38 cellular contexts compared by ENCODE assay signal in the genomic region with DNA sequence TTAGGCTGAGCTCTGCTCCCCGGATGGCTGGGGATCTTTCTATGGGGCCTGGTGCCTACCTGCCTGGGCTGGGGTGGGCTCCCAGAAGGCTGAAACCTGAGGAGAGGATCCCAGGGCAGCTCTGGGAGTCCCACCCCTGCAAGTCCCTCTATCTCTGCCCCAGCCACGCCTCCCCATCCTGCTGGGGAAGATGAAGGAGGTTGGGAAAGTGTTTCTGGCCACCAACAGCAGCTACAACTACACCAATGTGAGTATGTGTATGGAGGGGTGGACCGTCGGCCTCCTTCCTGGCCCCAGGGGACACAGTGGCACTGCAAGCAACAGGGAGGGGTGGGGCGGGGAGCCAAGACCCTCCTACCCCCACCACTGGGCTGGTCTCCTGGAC. TPM values are rescaled to one million over a fixed set of nuclear protein-coding genes. Genes with fewer than 3 reads are reported as not detected.
"Had no signal": no experiment of that assay in that cellular context is flagged by ENCODE, and none has a peak within 500 bp of the region (broad histone marks: within the 10 kb centered on the region; RNA-seq: fewer than 3 reads in every experiment).

No MANE protein-coding gene starts in this region.

- H3K27ac ChIP-seq: ascending aorta, brain microvascular endothelial cell, breast epithelium, WERI-Rb-1 had no signal

- H3K4me1 ChIP-seq: ascending aorta, breast epithelium had no signal

- H3K9me3 Mint-ChIP-seq: activated CD4-positive, alpha-beta memory T cell treated with anti-CD3 and anti-CD28 coated beads, Interleukin-2, amount 10 ng/mL, durations not matched to agents 7 days and 5 days; activated CD4-positive, alpha-beta T cell treated with anti-CD3 and anti-CD28 coated beads, Interleukin-2, amount 10 ng/mL, durations not matched to agents 7 days and 5 days; activated naive CD4-positive, alpha-beta T cell treated with anti-CD3 and anti-CD28 coated beads, Interleukin-2, amount 10 ng/mL, durations not matched to agents 7 days and 5 days; activated naive CD4-positive, alpha-beta T cell treated with anti-CD3 and anti-CD28 coated beads, Interleukin-2, amount 50 U/mL, for 24 hours; activated naive CD8-positive, alpha-beta T cell treated with anti-CD3 and anti-CD28 coated beads, Interleukin-2, amount 10 ng/mL, durations not matched to agents 7 days and 5 days; activated naive CD8-positive, alpha-beta T cell treated with anti-CD3 and anti-CD28 coated beads, Interleukin-2, amount 50 U/mL, for 24 hours; activated T-cell treated with anti-CD3 and anti-CD28 coated beads, Interleukin-2, amount 50 U/mL, for 24 hours; activated T-helper 2 cell treated with anti-CD3 and anti-CD28 coated beads, Interferon-gamma antibody, Interleukin-2, Interleukin-4, amounts not matched to agents 10 μg/mL and 5 μg/mL and 100 μg/mL, durations not matched to agents 14 hours and 24 hours and 36 hours; T-helper 1 cell treated with Interleukin-12 subunit alpha and Interleukin-12 subunit beta and Interleukin-4 antibody, amounts not matched to agents 30 μg/mL and 1 μg/mL, for 36 hours; T-helper 2 cell treated with Interferon-gamma antibody and Interleukin-4, amounts not matched to agents 5 μg/mL and 100 μg/mL, for 36 hours; WTC11 had no signal

- H3K9me3 ChIP-seq: ascending aorta, breast epithelium had no signal

- H3K36me3 ChIP-seq: ascending aorta, brain microvascular endothelial cell, breast epithelium, WERI-Rb-1 had no signal

- H3K27me3 ChIP-seq: ascending aorta, brain microvascular endothelial cell, breast epithelium had no signal

- H3K27me3 Mint-ChIP-seq: activated CD4-positive, alpha-beta T cell treated with anti-CD3 and anti-CD28 coated beads for 36 hours had no signal

- H3K4me1 Mint-ChIP-seq: activated naive CD4-positive, alpha-beta T cell treated with anti-CD3 and anti-CD28 coated beads, Interleukin-2, amount 50 U/mL, for 24 hours had no signal

- H3K4me3 Mint-ChIP-seq: activated CD4-positive, alpha-beta memory T cell treated with anti-CD3 and anti-CD28 coated beads, Interleukin-2, amount 10 ng/mL, durations not matched to agents 7 days and 5 days; activated CD4-positive, alpha-beta T cell treated with anti-CD3 and anti-CD28 coated beads for 36 hours; activated CD4-positive, alpha-beta T cell treated with anti-CD3 and anti-CD28 coated beads, Interleukin-2, amount 10 ng/mL, durations not matched to agents 7 days and 5 days; activated CD8-positive, alpha-beta memory T cell treated with anti-CD3 and anti-CD28 coated beads, Interleukin-2, amount 10 ng/mL, durations not matched to agents 7 days and 5 days; activated CD8-positive, alpha-beta T cell treated with anti-CD3 and anti-CD28 coated beads, Interleukin-2, amount 10 ng/mL, durations not matched to agents 7 days and 5 days; activated naive CD4-positive, alpha-beta T cell treated with anti-CD3 and anti-CD28 coated beads, Interleukin-2, amount 10 ng/mL, durations not matched to agents 7 days and 5 days; activated naive CD4-positive, alpha-beta T cell treated with anti-CD3 and anti-CD28 coated beads, Interleukin-2, amount 50 U/mL, for 24 hours; activated naive CD8-positive, alpha-beta T cell; activated naive CD8-positive, alpha-beta T cell treated with anti-CD3 and anti-CD28 coated beads, Interleukin-2, amount 10 ng/mL, durations not matched to agents 7 days and 5 days; activated naive CD8-positive, alpha-beta T cell treated with anti-CD3 and anti-CD28 coated beads, Interleukin-2, amount 50 U/mL, for 24 hours; activated T-cell treated with anti-CD3 and anti-CD28 coated beads, Interleukin-2, amount 50 U/mL, for 24 hours; T-helper 1 cell treated with Interleukin-12 subunit alpha and Interleukin-12 subunit beta and Interleukin-4 antibody, amounts not matched to agents 30 μg/mL and 1 μg/mL, for 36 hours; T-helper 2 cell treated with Interferon-gamma antibody and Interleukin-4, amounts not matched to agents 5 μg/mL and 100 μg/mL, for 36 hours; WTC11 had no signal

- DNase-seq: activated CD4-positive, alpha-beta memory T cell treated with anti-CD3 and anti-CD28 coated beads, Interleukin-2, amount 10 ng/mL, durations not matched to agents 7 days and 5 days; activated CD4-positive, alpha-beta T cell treated with anti-CD3 and anti-CD28 coated beads for 1 hour; activated CD4-positive, alpha-beta T cell treated with anti-CD3 and anti-CD28 coated beads for 36 hours; activated CD4-positive, alpha-beta T cell treated with anti-CD3 and anti-CD28 coated beads for 48 hours; activated CD4-positive, alpha-beta T cell treated with anti-CD3 and anti-CD28 coated beads, Interleukin-2, amount 10 ng/mL, durations not matched to agents 7 days and 5 days; activated CD4-positive, alpha-beta T cell treated with anti-CD3 and anti-CD28 coated beads, Interleukin-2, amount 50 U/mL, for 48 hours; activated CD4-positive, CD25-positive, alpha-beta regulatory T cell; activated CD8-positive, alpha-beta memory T cell treated with anti-CD3 and anti-CD28 coated beads for 24 hours; activated CD8-positive, alpha-beta memory T cell treated with anti-CD3 and anti-CD28 coated beads, Interleukin-2, amount 10 ng/mL, durations not matched to agents 7 days and 5 days; activated CD8-positive, alpha-beta memory T cell treated with anti-CD3 and anti-CD28 coated beads, Interleukin-2, amount 50 U/mL, for 48 hours; activated CD8-positive, alpha-beta T cell treated with anti-CD3 and anti-CD28 coated beads, Interleukin-2, amount 10 ng/mL, durations not matched to agents 7 days and 5 days; activated effector memory CD4-positive, alpha-beta T cell treated with Interleukin-2 at 50 U/mL for 16 hours; activated gamma-delta T cell; activated naive CD4-positive, alpha-beta T cell treated with anti-CD3 and anti-CD28 coated beads, Interleukin-2, amount 10 ng/mL, durations not matched to agents 7 days and 5 days; activated naive CD4-positive, alpha-beta T cell treated with Interleukin-2 at 50 U/mL for 16 hours; activated naive CD8-positive, alpha-beta T cell treated with anti-CD3 and anti-CD28 coated beads, Interleukin-2, amount 10 ng/mL, durations not matched to agents 7 days and 5 days; activated naive CD8-positive, alpha-beta T cell treated with anti-CD3 and anti-CD28 coated beads, Interleukin-2, amount 50 U/mL, for 24 hours; activated T-cell treated with anti-CD3 and anti-CD28 coated beads, Interleukin-2, amount 50 U/mL, for 24 hours; activated T-cell treated with anti-CD3 and anti-CD28 coated beads, Interleukin-2, amount 50 U/mL, for 48 hours; amygdala; anterior cingulate cortex; brain microvascular endothelial cell; central memory CD4-positive, alpha-beta T cell; SW 1271; T-helper 1 cell; T-helper 2 cell; T-helper 9 cell; WERI-Rb-1 had no signal

- H3K36me3 Mint-ChIP-seq: activated CD8-positive, alpha-beta memory T cell treated with anti-CD3 and anti-CD28 coated beads, Interleukin-2, amount 10 ng/mL, durations not matched to agents 7 days and 5 days; activated naive CD4-positive, alpha-beta T cell treated with anti-CD3 and anti-CD28 coated beads, Interleukin-2, amount 10 ng/mL, durations not matched to agents 7 days and 5 days; activated naive CD4-positive, alpha-beta T cell treated with anti-CD3 and anti-CD28 coated beads, Interleukin-2, amount 50 U/mL, for 24 hours; activated naive CD8-positive, alpha-beta T cell treated with anti-CD3 and anti-CD28 coated beads, Interleukin-2, amount 10 ng/mL, durations not matched to agents 7 days and 5 days; WTC11 had no signal

- ATAC-seq: activated CD4-positive, alpha-beta T cell treated with anti-CD3 and anti-CD28 coated beads for 36 hours; activated CD4-positive, CD25-positive, alpha-beta regulatory T cell treated with anti-CD3 and anti-CD28 coated beads, Interleukin-2, amount 50 U/mL, for 24 hours; activated CD8-positive, alpha-beta memory T cell treated with anti-CD3 and anti-CD28 coated beads, Interleukin-2, amount 10 ng/mL, durations not matched to agents 7 days and 5 days; activated CD8-positive, alpha-beta T cell treated with anti-CD3 and anti-CD28 coated beads, Interleukin-2, amount 10 ng/mL, durations not matched to agents 7 days and 5 days; activated naive CD8-positive, alpha-beta T cell treated with anti-CD3 and anti-CD28 coated beads, Interleukin-2, amount 50 U/mL, for 24 hours; WTC11 had no signal

- H3K4me3 ChIP-seq: ascending aorta, breast epithelium had no signal

- H3K27ac Mint-ChIP-seq: activated CD4-positive, alpha-beta memory T cell treated with anti-CD3 and anti-CD28 coated beads, Interleukin-2, amount 10 ng/mL, durations not matched to agents 7 days and 5 days; activated CD4-positive, alpha-beta T cell treated with anti-CD3 and anti-CD28 coated beads for 36 hours; activated CD4-positive, alpha-beta T cell treated with anti-CD3 and anti-CD28 coated beads, Interleukin-2, amount 10 ng/mL, durations not matched to agents 7 days and 5 days; activated CD8-positive, alpha-beta memory T cell treated with anti-CD3 and anti-CD28 coated beads, Interleukin-2, amount 10 ng/mL, durations not matched to agents 7 days and 5 days; activated naive CD4-positive, alpha-beta T cell treated with anti-CD3 and anti-CD28 coated beads, Interleukin-2, amount 10 ng/mL, durations not matched to agents 7 days and 5 days; activated naive CD8-positive, alpha-beta T cell; activated naive CD8-positive, alpha-beta T cell treated with anti-CD3 and anti-CD28 coated beads, Interleukin-2, amount 10 ng/mL, durations not matched to agents 7 days and 5 days; activated naive CD8-positive, alpha-beta T cell treated with anti-CD3 and anti-CD28 coated beads, Interleukin-2, amount 50 U/mL, for 24 hours; activated T-cell treated with anti-CD3 and anti-CD28 coated beads, Interleukin-2, amount 50 U/mL, for 24 hours; T-helper 2 cell treated with Interferon-gamma antibody and Interleukin-4, amounts not matched to agents 5 μg/mL and 100 μg/mL, for 36 hours; WTC11 had no signal

RNA-seq across cellular contexts. Expression of gene NT5DC4, which starts 2.7 kb away (rescaled TPM):
- total RNA-seq: activated CD4-positive, alpha-beta memory T cell treated with anti-CD3 and anti-CD28 coated beads, Interleukin-2, amount 10 ng/mL, durations not matched to agents 7 days and 5 days; activated CD4-positive, alpha-beta T cell treated with anti-CD3 and anti-CD28 coated beads for 36 hours; activated CD4-positive, alpha-beta T cell treated with anti-CD3 and anti-CD28 coated beads, Interleukin-2, amount 10 ng/mL, durations not matched to agents 7 days and 5 days; activated CD8-positive, alpha-beta memory T cell treated with anti-CD3 and anti-CD28 coated beads, Interleukin-2, amount 10 ng/mL, durations not matched to agents 7 days and 5 days; activated CD8-positive, alpha-beta T cell treated with anti-CD3 and anti-CD28 coated beads, Interleukin-2, amount 10 ng/mL, durations not matched to agents 7 days and 5 days; activated naive CD8-positive, alpha-beta T cell treated with anti-CD3 and anti-CD28 coated beads, Interleukin-2, amount 10 ng/mL, durations not matched to agents 7 days and 5 days; activated T-helper 2 cell treated with anti-CD3 and anti-CD28 coated beads, Interferon-gamma antibody, Interleukin-2, Interleukin-4, amounts not matched to agents 10 μg/mL and 5 μg/mL and 100 μg/mL, durations not matched to agents 14 hours and 24 hours and 36 hours; ascending aorta; breast epithelium; cardiac septum; WTC11 had no signal

RNA-seq across cellular contexts. Expression of gene CKAP2L, which starts 40.9 kb away (rescaled TPM):
- total RNA-seq: ascending aorta had no signal
